ENCODE assay signal across 1 cellular context in genomic region chr7:150329331-150330106, GRCh38.
TF ChIP-seq lines count a peak whose summit lies in the region.

No MANE protein-coding gene starts in this region.

TF ChIP-seq in H1, 55 proteins besides CTCF, POLR2A, EP300 and RAD21:
- TF ChIP-seq CHD2 (IDR thresholded peaks at IDR 0.05; ENCODE audit: low read length) (peak; percentile 43; the same call in 1 of the 2 replicates), TAF1 (IDR thresholded peaks at IDR 0.05; ENCODE audit: low read depth, low read length) (0 out of 2 replicates have a peak, but pooled peaks have one; percentile 45), JUN (IDR thresholded peaks at IDR 0.05; ENCODE audit: low read depth, low read length) (no peak), PHF8 (conservative IDR thresholded peaks at IDR 0.05; ENCODE audit: low read depth, low read length) (no peak), POU5F1 (IDR thresholded peaks at IDR 0.05; ENCODE audit: low read depth, low read length) (0 out of 2 replicates have a peak, but pooled peaks have one; percentile 23), CREB1 (IDR thresholded peaks at IDR 0.05) (no peak), RBBP5 (IDR thresholded peaks at IDR 0.05; ENCODE audit: borderline replicate concordance, low read depth, low read length) (no peak), CTBP2 (IDR thresholded peaks at IDR 0.05; ENCODE audit: borderline replicate concordance, insufficient read depth, insufficient read length, low read length) (peak; percentile 57), SP4 (IDR thresholded peaks at IDR 0.05; ENCODE audit: low read length) (no peak), SIN3A (conservative IDR thresholded peaks at IDR 0.05 in 1 of 2, IDR thresholded peaks at IDR 0.05 in 1 of 2; ENCODE audit: low read depth in 1 of 2, low read length in 2 of 2) (peak in 1 of 2 experiments; percentile 75; a peak in 1 of 4 replicates), E2F6 (IDR thresholded peaks at IDR 0.05) (peak; percentile 39), RFX5 (IDR thresholded peaks at IDR 0.05; ENCODE audit: borderline replicate concordance, low read depth, low read length) (no peak), ATF3 (IDR thresholded peaks at IDR 0.05; ENCODE audit: insufficient read depth, low read depth, low read length) (no peak), CBX5 (IDR thresholded peaks at IDR 0.05; ENCODE audit: low read depth, low read length) (no peak), CHD7 (IDR thresholded peaks at IDR 0.05; ENCODE audit: insufficient replicate concordance, low read length) (no peak), MAX (IDR thresholded peaks at IDR 0.05) (peak; percentile 68), YY1 (IDR thresholded peaks at IDR 0.05; ENCODE audit: low read depth, low read length) (0 out of 2 replicates have a peak, but pooled peaks have one; percentile 31), MAFK (IDR thresholded peaks at IDR 0.05; ENCODE audit: low read depth, low read length) (no peak), TBP (IDR thresholded peaks at IDR 0.05; ENCODE audit: low read depth, low read length) (peak; percentile 79), SIRT6 (IDR thresholded peaks at IDR 0.05; ENCODE audit: low read length) (no peak), NANOG (IDR thresholded peaks at IDR 0.05; ENCODE audit: insufficient read depth, low read depth, low read length, poor library complexity, severe bottlenecking) (peak; percentile 26), KDM1A (IDR thresholded peaks at IDR 0.05; ENCODE audit: borderline replicate concordance, low read length) (0 out of 2 replicates have a peak, but pooled peaks have one; percentile 15), HDAC2 (IDR thresholded peaks at IDR 0.05; ENCODE audit: borderline replicate concordance in 1 of 2, low read depth in 2 of 2, low read length in 2 of 2) (peak in 1 of 2 experiments; percentile 83; a peak in 1 of 4 replicates)
